In genomic region chr3:4778740-4779139, GRCh38 we compare ENCODE assay signal across 17 cellular contexts.
A peak's percentile ranks its signal among the peaks of the same experiment; 100 is the strongest.
DNase-seq lines count a peak whose midpoint lies in the region; ATAC-seq and TF ChIP-seq lines count a peak whose summit lies in the region.
"Had no signal": no experiment of that assay in that cellular context is flagged by ENCODE, and none has a peak within 500 bp of the region (broad histone marks: within the 10 kb centered on the region; RNA-seq: fewer than 3 reads in every experiment).

No MANE protein-coding gene starts in this region.

- peak overlapping the region; percentile 39 for H3K27ac ChIP-seq in mammary epithelial cell (ENCODE audit: insufficient read depth, low read depth, low read length)
- H3K27ac ChIP-seq: 22Rv1 had no signal

- H3K79me2 ChIP-seq in mammary epithelial cell (ENCODE audit: insufficient read depth, low read length), result no peaks in the 10 kb centered on the region

- no peaks in the 10 kb centered on the region for H3K9me3 ChIP-seq in mammary epithelial cell (replicated peaks; ENCODE audit: insufficient read depth, low read length)

- WGBS in mammary epithelial cell (ENCODE audit: low coverage, missing lambda C conversion rate), result 100% methylated on average over 1 of the region's 1 CpG

- H3K27ac Mint-ChIP-seq in activated CD4-positive, alpha-beta T cell treated with anti-CD3 and anti-CD28 coated beads for 36 hours, result peak overlapping the region; percentile 42
- peak overlapping the region; percentile 16 for H3K27ac Mint-ChIP-seq in activated CD8-positive, alpha-beta T cell treated with anti-CD3 and anti-CD28 coated beads for 36 hours
- peak overlapping the region; percentile 11 for H3K27ac Mint-ChIP-seq in stimulated activated naive B cell treated with anti-CD40 and anti-IgM and Interleukin-4, amounts not matched to agents 10 μg/mL and 1 μg/mL and 100 μg/mL, for 72 hours
- H3K27ac Mint-ChIP-seq in activated naive CD4-positive, alpha-beta T cell treated with anti-CD3 and anti-CD28 coated beads for 36 hours, result no peak overlapping the region
- H3K27ac Mint-ChIP-seq: B cell, HFFc6 had no signal

- POLR2A ChIA-PET in activated CD4-positive, alpha-beta T cell treated with anti-CD3 and anti-CD28 coated beads for 36 hours (lab: Charles Lee), result no interaction called here
- POLR2A ChIA-PET in activated CD8-positive, alpha-beta T cell treated with anti-CD3 and anti-CD28 coated beads for 36 hours (lab: Charles Lee), result interaction anchor here (1.3 to 1.6 kb wide), 2 partner anchors 63 to 199 kb away, joined by 4 read pairs; no protein-coding TSS in a partner anchor

- no peak for ATAC-seq in activated CD4-positive, alpha-beta T cell treated with anti-CD3 and anti-CD28 coated beads for 36 hours
- no peak for ATAC-seq in activated CD8-positive, alpha-beta T cell treated with anti-CD3 and anti-CD28 coated beads for 36 hours
- ATAC-seq in stimulated activated naive B cell treated with anti-CD40 and anti-IgM and Interleukin-4, amounts not matched to agents 10 μg/mL and 1 μg/mL and 100 μg/mL, for 72 hours (replicated peaks), result no peak
- ATAC-seq in HG02973 (IDR thresholded peaks at IDR 0.05; ENCODE audit: unreplicated experiment), result no peak

- peak overlapping the region; percentile 46 for H2AFZ ChIP-seq in mammary epithelial cell (ENCODE audit: low read depth, low read length)

- H3K4me3 ChIP-seq in mammary epithelial cell (replicated peaks in 1 of 3; ENCODE audit: insufficient read depth in 1 of 3, low read depth in 2 of 3, low read length in 3 of 3), result no peak overlapping the region

- H3K9ac ChIP-seq in mammary epithelial cell (ENCODE audit: insufficient read depth, low read length), result no peak overlapping the region

- no peaks in the 10 kb centered on the region for H3K36me3 ChIP-seq in mammary epithelial cell (ENCODE audit: insufficient read depth, low read length)

- H3K27me3 ChIP-seq in mammary epithelial cell (ENCODE audit: insufficient read depth, low read length), result no peaks in the 10 kb centered on the region

- no peaks in the 10 kb centered on the region for H3K27me3 Mint-ChIP-seq in activated CD4-positive, alpha-beta T cell treated with anti-CD3 and anti-CD28 coated beads for 36 hours
- no peaks in the 10 kb centered on the region for H3K27me3 Mint-ChIP-seq in activated CD8-positive, alpha-beta T cell treated with anti-CD3 and anti-CD28 coated beads for 36 hours
- H3K27me3 Mint-ChIP-seq in stimulated activated naive B cell treated with anti-CD40 and anti-IgM and Interleukin-4, amounts not matched to agents 10 μg/mL and 1 μg/mL and 100 μg/mL, for 72 hours, result no peaks in the 10 kb centered on the region
- H3K27me3 Mint-ChIP-seq in activated naive CD4-positive, alpha-beta T cell treated with anti-CD3 and anti-CD28 coated beads for 36 hours (ENCODE audit: low read depth), result no peaks in the 10 kb centered on the region
- H3K27me3 Mint-ChIP-seq: B cell had no signal

- H3K4me3 Mint-ChIP-seq in activated CD4-positive, alpha-beta T cell treated with anti-CD3 and anti-CD28 coated beads for 36 hours, result no peak overlapping the region
- H3K4me3 Mint-ChIP-seq in activated CD8-positive, alpha-beta T cell treated with anti-CD3 and anti-CD28 coated beads for 36 hours, result no peak overlapping the region
- H3K4me3 Mint-ChIP-seq in stimulated activated naive B cell treated with anti-CD40 and anti-IgM and Interleukin-4, amounts not matched to agents 10 μg/mL and 1 μg/mL and 100 μg/mL, for 72 hours, result no peak overlapping the region
- no peak overlapping the region for H3K4me3 Mint-ChIP-seq in activated naive CD4-positive, alpha-beta T cell treated with anti-CD3 and anti-CD28 coated beads for 36 hours
- H3K4me3 Mint-ChIP-seq: B cell; CD4-positive, CD25-positive, alpha-beta regulatory T cell; HFFc6 had no signal

- peaks cover 38% of the 10 kb centered on the region for H3K4me1 Mint-ChIP-seq in activated CD4-positive, alpha-beta T cell treated with anti-CD3 and anti-CD28 coated beads for 36 hours
- peaks cover 39% of the 10 kb centered on the region for H3K4me1 Mint-ChIP-seq in activated CD8-positive, alpha-beta T cell treated with anti-CD3 and anti-CD28 coated beads for 36 hours (ENCODE audit: low read depth)
- peaks cover 30 to 33% of the 10 kb centered on the region in 2 donors for H3K4me1 Mint-ChIP-seq in stimulated activated naive B cell treated with anti-CD40 and anti-IgM and Interleukin-4, amounts not matched to agents 10 μg/mL and 1 μg/mL and 100 μg/mL, for 72 hours
- H3K4me1 Mint-ChIP-seq in activated naive CD4-positive, alpha-beta T cell treated with anti-CD3 and anti-CD28 coated beads for 36 hours (ENCODE audit: low read depth), result peaks cover 34% of the 10 kb centered on the region
- H3K4me1 Mint-ChIP-seq: B cell had no signal

- dilution Hi-C loops in mammary epithelial cell (cut with HindIII; ENCODE audit: low sequenced_read_pairs), result no loop called here

- no peak overlapping the region for H3K4me2 ChIP-seq in mammary epithelial cell (ENCODE audit: insufficient read depth, low read depth, low read length)

- in situ Hi-C loops in mammary epithelial cell (cut with MboI; ENCODE audit: low sequenced_read_pairs in 2 of 2), result no loop called here

- no TSS peak for BruUV-seq in mammary epithelial cell (replicated peaks; lab: Mats Ljungman, UMichigan)

- no peak for DNase-seq in activated CD4-positive, alpha-beta T cell treated with anti-CD3 and anti-CD28 coated beads for 36 hours
- no peak for DNase-seq in activated CD4-positive, alpha-beta T cell treated with anti-CD3 and anti-CD28 coated beads for 1 hour
- DNase-seq in activated CD8-positive, alpha-beta T cell treated with anti-CD3 and anti-CD28 coated beads for 36 hours, result no peak
- DNase-seq in mammary epithelial cell (no peak), NCI-H187 treated with DMSO at 0.1 percent for 48 hours (lab: John Stamatoyannopoulos, UW) (no peak)
- DNase-seq in stimulated activated naive B cell treated with anti-CD40 and anti-IgM and Interleukin-4, amounts not matched to agents 10 μg/mL and 1 μg/mL and 100 μg/mL, for 72 hours, result no peak
- DNase-seq in activated naive CD4-positive, alpha-beta T cell treated with anti-CD3 and anti-CD28 coated beads for 36 hours, result no peak
- DNase-seq: HFFc6, IMR-90, Kasumi-1, NCI-H187, NCI-H446, SHP77 had no signal

- intact Hi-C loops in activated CD4-positive, alpha-beta T cell treated with anti-CD3 and anti-CD28 coated beads for 36 hours (cut with DNase I, micrococcal nuclease), result no loop called here
- intact Hi-C loops in activated CD8-positive, alpha-beta T cell treated with anti-CD3 and anti-CD28 coated beads for 36 hours (cut with micrococcal nuclease), result no loop called here
- intact Hi-C loops in mammary epithelial cell (cut with micrococcal nuclease), result no loop called here
- intact Hi-C loops in activated naive CD4-positive, alpha-beta T cell treated with anti-CD3 and anti-CD28 coated beads for 36 hours (cut with micrococcal nuclease), result no loop called here

- no peaks in the 10 kb centered on the region for H3K9me3 Mint-ChIP-seq in activated CD4-positive, alpha-beta T cell treated with anti-CD3 and anti-CD28 coated beads for 36 hours (ENCODE audit: low read depth)
- H3K9me3 Mint-ChIP-seq in activated CD8-positive, alpha-beta T cell treated with anti-CD3 and anti-CD28 coated beads for 36 hours, result no peaks in the 10 kb centered on the region
- no peaks in the 10 kb centered on the region for H3K9me3 Mint-ChIP-seq in stimulated activated naive B cell treated with anti-CD40 and anti-IgM and Interleukin-4, amounts not matched to agents 10 μg/mL and 1 μg/mL and 100 μg/mL, for 72 hours
- H3K9me3 Mint-ChIP-seq in activated naive CD4-positive, alpha-beta T cell treated with anti-CD3 and anti-CD28 coated beads for 36 hours, result no peaks in the 10 kb centered on the region
- H3K9me3 Mint-ChIP-seq: CD4-positive, CD25-positive, alpha-beta regulatory T cell; HFFc6 had no signal

- no peak for TF ChIP-seq CTCF in activated CD8-positive, alpha-beta T cell treated with anti-CD3 and anti-CD28 coated beads for 36 hours (IDR thresholded peaks at IDR 0.05)
- TF ChIP-seq CTCF in mammary epithelial cell (conservative IDR thresholded peaks at IDR 0.05 in 1 of 2, IDR thresholded peaks at IDR 0.05 in 1 of 2; ENCODE audit: extremely low read depth in 1 of 2, insufficient read depth in 1 of 2, low read depth in 1 of 2, low read length in 2 of 2), result no peak

- no peaks in the 10 kb centered on the region for H4K20me1 ChIP-seq in mammary epithelial cell (ENCODE audit: insufficient read depth, low read length)

- H3K36me3 Mint-ChIP-seq in activated CD4-positive, alpha-beta T cell treated with anti-CD3 and anti-CD28 coated beads for 36 hours (ENCODE audit: low read depth), result peaks cover 47% of the 10 kb centered on the region
- H3K36me3 Mint-ChIP-seq in activated CD8-positive, alpha-beta T cell treated with anti-CD3 and anti-CD28 coated beads for 36 hours (ENCODE audit: low read depth), result peaks cover 55% of the 10 kb centered on the region
- peaks cover 55 to 68% of the 10 kb centered on the region in 2 donors for H3K36me3 Mint-ChIP-seq in stimulated activated naive B cell treated with anti-CD40 and anti-IgM and Interleukin-4, amounts not matched to agents 10 μg/mL and 1 μg/mL and 100 μg/mL, for 72 hours
- H3K36me3 Mint-ChIP-seq in activated naive CD4-positive, alpha-beta T cell treated with anti-CD3 and anti-CD28 coated beads for 36 hours (ENCODE audit: low read depth), result peaks cover 33% of the 10 kb centered on the region

- peaks cover 29% of the 10 kb centered on the region for H3K4me1 ChIP-seq in mammary epithelial cell (ENCODE audit: insufficient read depth, low read length)

- CTCF ChIA-PET in activated CD4-positive, alpha-beta T cell treated with anti-CD3 and anti-CD28 coated beads for 36 hours (lab: Charles Lee), result interaction anchor here (0.6 to 2.5 kb wide), 3 partner anchors 9 to 26 kb away, joined by 3 to 9 read pairs (median 9); no protein-coding TSS in a partner anchor
- CTCF ChIA-PET in activated CD8-positive, alpha-beta T cell treated with anti-CD3 and anti-CD28 coated beads for 36 hours (lab: Charles Lee), result interaction anchor here (1.2 kb wide), 1 partner anchor 23 kb away, joined by 3 read pairs; no protein-coding TSS in a partner anchor
- CTCF ChIA-PET in mammary epithelial cell (lab: Charles Lee; ENCODE audit: low non-redundant PET), result no interaction called here
- CTCF ChIA-PET in activated naive CD4-positive, alpha-beta T cell treated with anti-CD3 and anti-CD28 coated beads for 36 hours (lab: Charles Lee), result no interaction called here

Comparison
In these comparisons a context has a peak if more than half of its experiments do, and no peak if none do; other contexts are left out.
1. CTCF ChIA-PET loops: an anchor here in activated CD4-positive, alpha-beta T cell treated with anti-CD3 and anti-CD28 coated beads for 36 hours (0.6 to 2.5 kb wide) and activated CD8-positive, alpha-beta T cell treated with anti-CD3 and anti-CD28 coated beads for 36 hours (1.2 kb wide); none called in mammary epithelial cell and activated naive CD4-positive, alpha-beta T cell treated with anti-CD3 and anti-CD28 coated beads for 36 hours.